In genomic region chr9:27065288-27065687, GRCh38 we compare ENCODE assay signal across 14 cellular contexts. TPM values are rescaled to one million over a fixed set of nuclear protein-coding genes. Genes with fewer than 3 reads are reported as not detected.
DNase-seq lines count a peak whose midpoint lies in the region; ATAC-seq, FAIRE-seq and TF ChIP-seq lines count a peak whose summit lies in the region.
"Had no signal": no experiment of that assay in that cellular context is flagged by ENCODE, and none has a peak within 500 bp of the region (broad histone marks: within the 10 kb centered on the region; RNA-seq: fewer than 3 reads in every experiment).

No MANE protein-coding gene starts in this region.

- no peaks in the 10 kb centered on the region for H3K27me3 Mint-ChIP-seq in activated CD4-positive, alpha-beta T cell treated with anti-CD3 and anti-CD28 coated beads, Interleukin-2, amount 10 ng/mL, durations not matched to agents 24 days and 14 days

- no peaks in the 10 kb centered on the region for H3K4me1 ChIP-seq in prostate gland (replicated peaks)
- H3K4me1 ChIP-seq: Peyer's patch had no signal

- H3K9me3 Mint-ChIP-seq in activated CD4-positive, alpha-beta T cell treated with anti-CD3 and anti-CD28 coated beads, Interleukin-2, amount 10 ng/mL, durations not matched to agents 24 days and 14 days: no peaks in the 10 kb centered on the region

- ATAC-seq in GM18858 (IDR thresholded peaks at IDR 0.05; ENCODE audit: unreplicated experiment): no peak

- H3K4me3 ChIP-seq in LNCaP clone FGC (ENCODE audit: low read depth, low read length) (no peak overlapping the region), bronchial epithelial cell (ENCODE audit: low read depth, low read length) (no peak overlapping the region), prostate gland (no peak overlapping the region)
- H3K4me3 ChIP-seq: BLaER1, Peyer's patch had no signal

- H3K9me3 ChIP-seq in prostate gland: no peaks in the 10 kb centered on the region
- H3K9me3 ChIP-seq: BLaER1, Peyer's patch had no signal

- TF ChIP-seq CTCF in LNCaP clone FGC (IDR thresholded peaks at IDR 0.05; ENCODE audit: control insufficient read depth, extremely low read depth, insufficient read depth) (no peak), bronchial epithelial cell (IDR thresholded peaks at IDR 0.05; ENCODE audit: insufficient read depth, low read length, severe bottlenecking) (no peak), prostate gland (IDR thresholded peaks at IDR 0.05) (no peak)

- H3K27me3 ChIP-seq in bronchial epithelial cell (ENCODE audit: control insufficient read depth, insufficient read depth, low read length) (no peaks in the 10 kb centered on the region), prostate gland (replicated peaks; ENCODE audit: insufficient read depth) (no peaks in the 10 kb centered on the region)
- H3K27me3 ChIP-seq: BLaER1, Peyer's patch had no signal

- FAIRE-seq in bronchial epithelial cell (lab: Jason Lieb, UNC): no peak
- FAIRE-seq: H54 had no signal

- no peak for TF ChIP-seq POLR2A in prostate gland (IDR thresholded peaks at IDR 0.05)

- H3K36me3 Mint-ChIP-seq in activated CD4-positive, alpha-beta T cell treated with anti-CD3 and anti-CD28 coated beads, Interleukin-2, amount 10 ng/mL, durations not matched to agents 24 days and 14 days (ENCODE audit: low read depth): no peaks in the 10 kb centered on the region

- H3K27ac Mint-ChIP-seq in activated CD4-positive, alpha-beta T cell treated with anti-CD3 and anti-CD28 coated beads, Interleukin-2, amount 10 ng/mL, durations not matched to agents 24 days and 14 days: no peak overlapping the region

- DNase-seq in LNCaP clone FGC (ENCODE audit: low read depth) (peak; percentile 93), bronchial epithelial cell (ENCODE audit: low read depth) (peak; percentile 19), hepatic stellate cell (ENCODE audit: low spot score) (peak; percentile 19), stromal cell of bone marrow (ENCODE audit: low read depth) (peak; percentile 15), prostate gland (ENCODE audit: low spot score) (no peak)
- DNase-seq in activated CD4-positive, alpha-beta T cell treated with anti-CD3 and anti-CD28 coated beads, Interleukin-2, amount 10 ng/mL, durations not matched to agents 24 days and 14 days: no peak
- DNase-seq: NCI-H1694, NCI-H2107, NCI-H748 treated with DMSO at 0.1 percent for 48 hours, Peyer's patch, SHP77 had no signal

- 39% methylated on average over 1 of the region's 1 CpG for WGBS in prostate gland

- H3K4me3 Mint-ChIP-seq in activated CD4-positive, alpha-beta T cell treated with anti-CD3 and anti-CD28 coated beads, Interleukin-2, amount 10 ng/mL, durations not matched to agents 24 days and 14 days: no peak overlapping the region

- no peak overlapping the region for H3K27ac ChIP-seq in prostate gland
- H3K27ac ChIP-seq: BLaER1, Peyer's patch had no signal

- intact Hi-C loops in prostate gland (cut with DNase I): no loop called here
- intact Hi-C loops in activated CD4-positive, alpha-beta T cell treated with anti-CD3 and anti-CD28 coated beads, Interleukin-2, amount 10 ng/mL, durations not matched to agents 24 days and 14 days (cut with micrococcal nuclease): no loop called here

- H3K4me1 Mint-ChIP-seq in activated CD4-positive, alpha-beta T cell treated with anti-CD3 and anti-CD28 coated beads, Interleukin-2, amount 10 ng/mL, durations not matched to agents 24 days and 14 days: no peaks in the 10 kb centered on the region

- no peaks in the 10 kb centered on the region for H3K36me3 ChIP-seq in bronchial epithelial cell (ENCODE audit: control insufficient read depth, insufficient read depth, low read length)
- no peaks in the 10 kb centered on the region for H3K36me3 ChIP-seq in prostate gland
- H3K36me3 ChIP-seq: BLaER1, Peyer's patch had no signal

RNA-seq across cellular contexts. Expression of gene TEK, which starts 43.7 kb away (rescaled TPM):
- total RNA-seq in bronchial epithelial cell (under 0.01 and 0.26 TPM in 2 replicates), prostate gland (1 to 10 TPM; 3.5 to 5.5 TPM)
- total RNA-seq in activated CD4-positive, alpha-beta T cell treated with anti-CD3 and anti-CD28 coated beads, Interleukin-2, amount 10 ng/mL, durations not matched to agents 24 days and 14 days: not detected in 2 replicates

RNA-seq across cellular contexts. Expression of gene LRRC19, which starts 59.8 kb away (rescaled TPM):
- not detected in 2 replicates for total RNA-seq in bronchial epithelial cell
- total RNA-seq in prostate gland: not detected
- not detected in 2 replicates for total RNA-seq in activated CD4-positive, alpha-beta T cell treated with anti-CD3 and anti-CD28 coated beads, Interleukin-2, amount 10 ng/mL, durations not matched to agents 24 days and 14 days

Comparison
In these comparisons a context has a peak if more than half of its experiments do, and no peak if none do; other contexts are left out.
1. DNase-seq: peak in LNCaP clone FGC (single experiment), bronchial epithelial cell (single experiment), hepatic stellate cell (single experiment) and stromal cell of bone marrow (single experiment); none in prostate gland (single experiment) and activated CD4-positive, alpha-beta T cell treated with anti-CD3 and anti-CD28 coated beads, Interleukin-2, amount 10 ng/mL, durations not matched to agents 24 days and 14 days (single experiment).